Comparison of ENCODE assay signal across 8 cellular contexts in the genomic region with DNA sequence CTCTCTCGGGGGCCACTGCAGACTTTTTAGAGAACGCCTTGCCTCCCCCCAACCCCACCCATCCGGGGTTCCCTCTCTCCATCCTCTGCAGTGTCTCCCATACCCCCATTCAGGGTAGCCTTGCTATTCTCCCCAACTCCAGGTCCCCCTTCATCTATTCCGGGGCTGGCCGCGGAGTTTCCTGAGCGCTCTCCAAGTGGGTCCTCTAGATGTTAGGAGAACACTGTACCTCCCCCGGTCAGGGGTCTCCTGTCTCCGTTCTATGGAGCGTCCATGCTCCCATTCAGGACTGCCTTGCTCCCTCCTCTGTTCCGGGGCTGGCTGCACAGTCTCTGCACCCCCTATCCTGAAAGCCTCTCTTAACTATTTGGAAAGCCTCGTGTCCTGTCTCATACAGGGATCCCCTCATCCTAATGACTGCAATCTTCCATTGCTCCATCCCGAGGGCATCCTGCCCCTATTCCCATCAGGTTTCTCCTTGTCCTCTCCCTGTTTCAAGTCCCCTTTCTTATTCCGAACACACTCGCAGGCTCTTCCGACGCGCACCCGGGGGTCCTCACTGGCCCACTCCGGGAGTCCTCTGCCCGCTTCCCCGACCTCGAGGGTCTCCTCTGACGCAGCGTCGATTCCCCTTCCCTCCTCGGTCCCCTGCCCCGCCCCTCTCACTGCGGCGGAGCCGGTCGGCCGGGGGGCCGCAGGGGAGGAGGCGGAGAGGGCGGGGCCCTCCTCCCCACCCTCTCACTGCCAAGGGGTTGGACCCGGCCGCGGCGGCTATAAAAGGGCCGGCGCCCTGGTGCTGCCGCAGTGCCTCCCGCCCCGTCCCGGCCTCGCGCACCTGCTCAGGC. TPM values are rescaled to one million over a fixed set of nuclear protein-coding genes. Genes with fewer than 3 reads are reported as not detected.
DNase-seq lines count a peak whose midpoint lies in the region; ATAC-seq and TF ChIP-seq lines count a peak whose summit lies in the region.
"Had no signal": no experiment of that assay in that cellular context is flagged by ENCODE, and none has a peak within 500 bp of the region (broad histone marks: within the 10 kb centered on the region; RNA-seq: fewer than 3 reads in every experiment).

TSS of gene NEFH (plus strand) at position 802 of the 845 bp plus-strand sequence. CDS start 45 bp downstream, outside the sequence.

- H3K79me2 ChIP-seq in GM23248 (ENCODE audit: insufficient read depth), result no peaks in the 10 kb centered on the region

- no peaks in the 10 kb centered on the region for H3K9me2 ChIP-seq in GM23248 (ENCODE audit: insufficient read depth)

- no peak within 1 kb of the TSS for H3K4me2 ChIP-seq in GM23248 (ENCODE audit: unreplicated experiment)

- no peaks in the 10 kb centered on the region for H3F3A ChIP-seq in GM23248 (ENCODE audit: insufficient read depth)

- 0 out of 2 replicates have a peak within 1 kb of the TSS, but pooled peaks have one; percentile 29 for H2AFZ ChIP-seq in GM23248

- TF ChIP-seq CTCF in retinal pigment epithelial cell (conservative IDR thresholded peaks at IDR 0.05; ENCODE audit: low read depth, low read length), result no peak

- H3K9me3 ChIP-seq in GM23248 (ENCODE audit: low read depth), result no peaks in the 10 kb centered on the region

- DNase-seq in GM23248, result no peak
- peak; percentile 55 for DNase-seq in NCI-H510A treated with DMSO at 0.1 percent for 48 hours (lab: John Stamatoyannopoulos, UW)
- DNase-seq in epidermal melanocyte (ENCODE audit: insufficient read length, low spot score), result peak; percentile 19
- no peak for DNase-seq in retinal pigment epithelial cell (ENCODE audit: low read depth)
- no peak for DNase-seq in inferior parietal cortex (ENCODE audit: extremely low spot score)
- no peak for DNase-seq in NOMO-1 treated with dmso at 0.1 percent for 144 hours (lab: John Stamatoyannopoulos, UW; ENCODE audit: unreplicated experiment)
- DNase-seq: NCI-H226 had no signal

- H3K27me3 ChIP-seq in GM23248 (replicated peaks; ENCODE audit: insufficient read depth), result peaks cover 42% of the 10 kb centered on the region

- WGBS in GM23248 (ENCODE audit: low coverage in 1 of 2, low lambda C conversion rate in 2 of 2, missing lambda C conversion rate in 2 of 2), 2 experiments, result 7% methylated on average over 40 to 41 of the region's 48 CpGs

- H3K36me3 ChIP-seq in GM23248 (ENCODE audit: low read depth), result no peaks in the 10 kb centered on the region

- no peak for ATAC-seq in GM18870 (IDR thresholded peaks at IDR 0.05; ENCODE audit: unreplicated experiment)

- H3K27ac ChIP-seq in GM23248, result no peak within 1 kb of the TSS

- H3K4me3 ChIP-seq in GM23248 (peak within 1 kb of the TSS; percentile 49), retinal pigment epithelial cell (ENCODE audit: low read length) (peak within 1 kb of the TSS; percentile 25)

- no peaks in the 10 kb centered on the region for H4K20me1 ChIP-seq in GM23248 (ENCODE audit: insufficient read depth)

- H3K9ac ChIP-seq in GM23248, result peak within 1 kb of the TSS; percentile 27; the same call in 1 of the 2 replicates

- H3K4me1 ChIP-seq in GM23248 (ENCODE audit: insufficient read depth), result no peaks in the 10 kb centered on the region

- in situ Hi-C loops in GM23248 (cut with MboI), result no loop called here

RNA-seq across cellular contexts. Expression of gene NEFH, which starts in this region (rescaled TPM):
- total RNA-seq in GM23248 (2014; rRNA removed; shearing (Covaris generic)), result 0.51 and 0.65 TPM in 2 replicates
- polyA plus RNA-seq in GM23248 (2016; fragmentation: Nextera tagmentation; extraction: Ambion mirVana), result 2.2 and 2.5 TPM in 2 replicates

Comparison
In these comparisons a context has a peak if more than half of its experiments do, and no peak if none do; other contexts are left out.
1. DNase-seq: peak in NCI-H510A treated with DMSO at 0.1 percent for 48 hours (single experiment) and epidermal melanocyte (single experiment); none in GM23248 (single experiment), retinal pigment epithelial cell (single experiment), inferior parietal cortex (single experiment) and NOMO-1 treated with dmso at 0.1 percent for 144 hours (single experiment).